8 cellular contexts compared by ENCODE assay signal in genomic region chr6:498795-499231, GRCh38.
DNase-seq lines count a peak whose midpoint lies in the region; ATAC-seq and TF ChIP-seq lines count a peak whose summit lies in the region.
"Had no signal": no experiment of that assay in that cellular context is flagged by ENCODE, and none has a peak within 500 bp of the region (broad histone marks: within the 10 kb centered on the region; RNA-seq: fewer than 3 reads in every experiment).

No MANE protein-coding gene starts in this region.

- H3K36me3 Mint-ChIP-seq in activated CD8-positive, alpha-beta T cell treated with anti-CD3 and anti-CD28 coated beads, Interleukin-2, amount 10 ng/mL, durations not matched to agents 7 days and 5 days (ENCODE audit: low read depth): peaks cover 30% of the 10 kb centered on the region

- H3K4me3 Mint-ChIP-seq in activated CD8-positive, alpha-beta T cell treated with anti-CD3 and anti-CD28 coated beads, Interleukin-2, amount 10 ng/mL, durations not matched to agents 7 days and 5 days: peak overlapping the region; percentile 71

- no peak overlapping the region for H3K27ac ChIP-seq in sigmoid colon
- H3K27ac ChIP-seq: WERI-Rb-1 had no signal

- H3K9me3 Mint-ChIP-seq in activated CD8-positive, alpha-beta T cell treated with anti-CD3 and anti-CD28 coated beads, Interleukin-2, amount 10 ng/mL, durations not matched to agents 7 days and 5 days (ENCODE audit: insufficient read depth): no peaks in the 10 kb centered on the region

- no peaks in the 10 kb centered on the region for H3K27me3 ChIP-seq in sigmoid colon

- TF ChIP-seq EP300 in sigmoid colon (IDR thresholded peaks at IDR 0.05): no peak

- no peak for TF ChIP-seq POLR2A in sigmoid colon (IDR thresholded peaks at IDR 0.05)

- intact Hi-C loops in sigmoid colon (cut with DNase I): no loop called here

- ATAC-seq in GM19438 (IDR thresholded peaks at IDR 0.05; ENCODE audit: low read depth, unreplicated experiment) (peak; percentile 55), HG03175 (IDR thresholded peaks at IDR 0.05; ENCODE audit: unreplicated experiment) (peak; percentile 61)
- peak; percentile 79 for ATAC-seq in activated CD8-positive, alpha-beta T cell treated with anti-CD3 and anti-CD28 coated beads, Interleukin-2, amount 10 ng/mL, durations not matched to agents 7 days and 5 days

- POLR2A ChIA-PET in activated CD8-positive, alpha-beta T cell treated with anti-CD3 and anti-CD28 coated beads, Interleukin-2, amount 10 ng/mL, durations not matched to agents 7 days and 5 days (lab: Charles Lee): interaction anchor here (0.6 to 3.4 kb wide), 17 partner anchors 9 to 213 kb away, joined by 3 to 40 read pairs (median 7); partner anchors contain the start of gene IRF4

- peak; percentile 83 for DNase-seq in activated CD8-positive, alpha-beta T cell treated with anti-CD3 and anti-CD28 coated beads, Interleukin-2, amount 10 ng/mL, durations not matched to agents 7 days and 5 days
- peak; percentile 34 for DNase-seq in stimulated activated CD8-positive, alpha-beta memory T cell treated with anti-CD3 and anti-CD28 coated beads, Interleukin-4, amount 100 ng/mL, for 24 hours (ENCODE audit: low read depth)
- DNase-seq in cerebellum (ENCODE audit: low spot score) (no peak), NCI-H1105 (lab: John Stamatoyannopoulos, UW) (no peak), sigmoid colon (no peak)
- DNase-seq: WERI-Rb-1 had no signal

- no peak overlapping the region for H3K4me3 ChIP-seq in sigmoid colon

- peaks cover 0 to 42% (median 3%) of the 10 kb centered on the region in 4 donors for H3K36me3 ChIP-seq in sigmoid colon

- H3K4me1 Mint-ChIP-seq in activated CD8-positive, alpha-beta T cell treated with anti-CD3 and anti-CD28 coated beads, Interleukin-2, amount 10 ng/mL, durations not matched to agents 7 days and 5 days (ENCODE audit: low read depth): peaks cover 75% of the 10 kb centered on the region

- no peak for TF ChIP-seq CTCF in sigmoid colon (IDR thresholded peaks at IDR 0.05)

- H3K27me3 Mint-ChIP-seq in activated CD8-positive, alpha-beta T cell treated with anti-CD3 and anti-CD28 coated beads, Interleukin-2, amount 10 ng/mL, durations not matched to agents 7 days and 5 days (ENCODE audit: low read depth): no peaks in the 10 kb centered on the region

- peak overlapping the region; percentile 89 for H3K27ac Mint-ChIP-seq in activated CD8-positive, alpha-beta T cell treated with anti-CD3 and anti-CD28 coated beads, Interleukin-2, amount 10 ng/mL, durations not matched to agents 7 days and 5 days

- CTCF ChIA-PET in activated CD8-positive, alpha-beta T cell treated with anti-CD3 and anti-CD28 coated beads, Interleukin-2, amount 10 ng/mL, durations not matched to agents 7 days and 5 days (lab: Charles Lee): interaction anchor here (0.9 to 3.3 kb wide), 14 partner anchors 9 to 310 kb away, joined by 3 to 24 read pairs (median 5); partner anchors contain the start of gene IRF4

- 64 to 80% methylated on average over 9 of the region's 9 CpGs for WGBS in sigmoid colon, 2 donors

- H3K4me1 ChIP-seq in sigmoid colon: no peaks in the 10 kb centered on the region

- no peaks in the 10 kb centered on the region for H3K9me3 ChIP-seq in sigmoid colon

Comparison
In these comparisons a context has a peak if more than half of its experiments do, and no peak if none do; other contexts are left out.
1. DNase-seq: peak in activated CD8-positive, alpha-beta T cell treated with anti-CD3 and anti-CD28 coated beads, Interleukin-2, amount 10 ng/mL, durations not matched to agents 7 days and 5 days (single experiment) and stimulated activated CD8-positive, alpha-beta memory T cell treated with anti-CD3 and anti-CD28 coated beads, Interleukin-4, amount 100 ng/mL, for 24 hours (single experiment); none in cerebellum (single experiment), NCI-H1105 (single experiment) and sigmoid colon (single experiment).
2. Peak in every context shown above with its lines, with median percentiles within 50 percentile points of each other: ATAC-seq.